18 cellular contexts compared by ENCODE assay signal in the genomic region with DNA sequence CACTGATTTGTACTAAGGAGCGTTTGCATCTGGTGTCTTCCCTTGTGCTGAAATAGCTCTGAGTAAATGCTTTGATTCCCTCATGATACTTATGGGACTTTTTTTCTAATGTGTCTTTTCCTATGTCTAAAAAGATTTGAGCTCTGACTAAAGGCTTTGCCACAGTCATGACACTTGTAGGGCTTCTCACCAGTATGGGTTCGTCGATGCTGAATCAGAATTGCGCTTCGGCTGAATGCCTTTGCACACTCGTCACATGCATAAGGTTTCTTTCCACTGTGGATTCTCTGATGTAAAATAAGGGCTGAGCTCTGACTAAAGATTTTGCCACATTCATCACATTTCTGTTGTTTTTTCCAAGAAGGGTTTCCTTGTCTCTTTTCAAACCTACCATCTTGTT. TPM values are rescaled to one million over a fixed set of nuclear protein-coding genes. Genes with fewer than 3 reads are reported as not detected.
DNase-seq lines count a peak whose midpoint lies in the region; TF ChIP-seq lines count a peak whose summit lies in the region.
"Had no signal": no experiment of that assay in that cellular context is flagged by ENCODE, and none has a peak within 500 bp of the region (broad histone marks: within the 10 kb centered on the region; RNA-seq: fewer than 3 reads in every experiment).

No MANE protein-coding gene starts in this region.

- H3K4me3 ChIP-seq in ascending aorta (no peak overlapping the region), trophoblast cell (ENCODE audit: low read depth, low read length) (no peak overlapping the region), uterus (no peak overlapping the region)
- H3K4me3 ChIP-seq: HAP-1, K562 had no signal

- H3K27ac ChIP-seq in ascending aorta (peak overlapping the region; percentile 38 to 59), trophoblast cell (ENCODE audit: low read depth, low read length) (no peak overlapping the region), uterus (no peak overlapping the region)
- H3K27ac ChIP-seq: C4-2B, HL-60 had no signal

- peak overlapping the region; percentile 38; the same call in 1 of the 2 replicates for H3K27ac Mint-ChIP-seq in HFFc6
- H3K27ac Mint-ChIP-seq: CD4-positive, alpha-beta T cell had no signal

- H2BK120ac ChIP-seq in trophoblast cell (ENCODE audit: insufficient read depth, low read length, poor library complexity), result no peak overlapping the region

- no peak overlapping the region for H3K9ac ChIP-seq in trophoblast cell (ENCODE audit: low read length)

- no peak overlapping the region for H3K4ac ChIP-seq in trophoblast cell (ENCODE audit: low read depth, low read length)

- H3K4me1 ChIP-seq in ascending aorta (no peaks in the 10 kb centered on the region), trophoblast cell (ENCODE audit: control insufficient read depth in 1 of 2, insufficient read depth in 2 of 2, low read length in 2 of 2) (no peaks in the 10 kb centered on the region), uterus (no peaks in the 10 kb centered on the region)
- H3K4me1 ChIP-seq: Caco-2, HAP-1 had no signal

- no peak overlapping the region for H4K12ac ChIP-seq in trophoblast cell (ENCODE audit: low read depth, low read length)

- H3K14ac ChIP-seq in trophoblast cell (ENCODE audit: low read length), result no peak overlapping the region

- DNase-seq in HFFc6, result no peak
- DNase-seq in ascending aorta (ENCODE audit: low spot score in 2 of 2), result no peak
- peak; percentile 39 to 61 for DNase-seq in trophoblast cell
- no peak for DNase-seq in uterus
- DNase-seq in activated CD8-positive, alpha-beta memory T cell treated with anti-CD3 and anti-CD28 coated beads, Interleukin-2, amount 50 U/mL, for 4 hours, result no peak
- no peak for DNase-seq in activated gamma-delta T cell (lab: John Stamatoyannopoulos, UW)
- DNase-seq in MV-4-11 (lab: John Stamatoyannopoulos, UW), result no peak
- DNase-seq: ACHN; AML-193; Caco-2; CD4-positive, alpha-beta T cell; DMS79; GF-D8 had no signal

- no peaks in the 10 kb centered on the region for H3K79me2 ChIP-seq in trophoblast cell (ENCODE audit: control insufficient read depth, insufficient read depth, low read length, poor library complexity)

- TF ChIP-seq CTCF in HFFc6 (IDR thresholded peaks at IDR 0.05) (no peak), ascending aorta (IDR thresholded peaks at IDR 0.05) (no peak), uterus (IDR thresholded peaks at IDR 0.05) (no peak)

- no peak overlapping the region for H2AFZ ChIP-seq in trophoblast cell (ENCODE audit: insufficient read depth, low read length, poor library complexity)

- H4K8ac ChIP-seq in trophoblast cell (ENCODE audit: low read depth, low read length), result no peak overlapping the region

- intact Hi-C loops in ascending aorta (cut with DNase I), result no loop called here
- intact Hi-C loops in uterus (cut with DNase I; ENCODE audit: low total_unique reads), result no loop called here

- H3K4me1 Mint-ChIP-seq in HFFc6 (ENCODE audit: low read depth), result peaks cover 16% of the 10 kb centered on the region

- no peak for TF ChIP-seq POLR2A in uterus (IDR thresholded peaks at IDR 0.05)

- H3K23ac ChIP-seq in trophoblast cell (ENCODE audit: low read length), result no peak overlapping the region

- H3K9me3 ChIP-seq in ascending aorta, result no peaks in the 10 kb centered on the region
- no peaks in the 10 kb centered on the region for H3K9me3 ChIP-seq in trophoblast cell (ENCODE audit: insufficient read depth, low read depth, low read length)
- H3K9me3 ChIP-seq in uterus, result no peaks in the 10 kb centered on the region
- H3K9me3 ChIP-seq: Caco-2, HAP-1 had no signal

- H3K79me1 ChIP-seq in trophoblast cell (ENCODE audit: low read length), result no peaks in the 10 kb centered on the region

- peaks cover 7% of the 10 kb centered on the region for H3K27me3 Mint-ChIP-seq in HFFc6 (ENCODE audit: insufficient read depth)
- H3K27me3 Mint-ChIP-seq: CD4-positive, alpha-beta T cell had no signal

- no peak overlapping the region for H3K4me2 ChIP-seq in trophoblast cell (ENCODE audit: low read length)

- H2BK12ac ChIP-seq in trophoblast cell (ENCODE audit: low read length), result no peak overlapping the region

- H3K18ac ChIP-seq in trophoblast cell (ENCODE audit: low read length), result no peak overlapping the region

- H4K91ac ChIP-seq in trophoblast cell (ENCODE audit: low read depth, low read length), result no peak overlapping the region

- no peaks in the 10 kb centered on the region for H3K36me3 Mint-ChIP-seq in HFFc6 (ENCODE audit: low read depth)

- no peak overlapping the region for H3K4me3 Mint-ChIP-seq in HFFc6
- H3K4me3 Mint-ChIP-seq: CD4-positive, alpha-beta T cell had no signal

- H3K27me3 ChIP-seq in ascending aorta (no peaks in the 10 kb centered on the region), trophoblast cell (ENCODE audit: insufficient read depth, low read length) (no peaks in the 10 kb centered on the region), uterus (no peaks in the 10 kb centered on the region)

- no peaks in the 10 kb centered on the region for H3K9me3 Mint-ChIP-seq in HFFc6
- H3K9me3 Mint-ChIP-seq: CD4-positive, alpha-beta T cell had no signal

- no peak overlapping the region for H2BK5ac ChIP-seq in trophoblast cell (ENCODE audit: low read depth, low read length, poor library complexity)

- no CpG with 5 or more reads among the region's 6 CpGs for WGBS in trophoblast cell (ENCODE audit: extremely low coverage, insufficient coverage, insufficient read length)

- no peak overlapping the region for H2AK5ac ChIP-seq in trophoblast cell (ENCODE audit: low read length)

- H3K36me3 ChIP-seq in ascending aorta (no peaks in the 10 kb centered on the region), trophoblast cell (ENCODE audit: control insufficient read depth in 1 of 2, insufficient read depth in 2 of 2, low read length in 2 of 2) (no peaks in the 10 kb centered on the region), uterus (no peaks in the 10 kb centered on the region)
- H3K36me3 ChIP-seq: HAP-1 had no signal

RNA-seq across cellular contexts. Expression of a gene that starts 8.0 kb away (rescaled TPM):
- total RNA-seq in HFFc6 (2021; fragmentation: NEBNext Ultra II Directional; extraction: Animal tissue kit (Norgen Biotek cat#: 25700)), result under 1 TPM; 0.26 to 0.66 (median 0.55) TPM
- 0.21 TPM for total RNA-seq in ascending aorta
- 0.77 and 0.89 TPM in 2 replicates for polyA plus RNA-seq in trophoblast cell (2013)
- 1 to 10 TPM in 2 of 4 donors, under 1 TPM in 2; 0.26 to 3.9 (median 1.0) TPM for total RNA-seq in uterus
- total RNA-seq: HT1080 had no signal

RNA-seq across cellular contexts. Expression of a gene that starts 24.9 kb away (rescaled TPM):
- total RNA-seq in HFFc6 (2021; fragmentation: NEBNext Ultra II Directional; extraction: Animal tissue kit (Norgen Biotek cat#: 25700)), result 10 to 100 TPM; 34.4 to 40.0 (median 36.1) TPM
- 11.5 TPM for total RNA-seq in ascending aorta
- 21.7 and 21.9 TPM in 2 replicates for polyA plus RNA-seq in trophoblast cell (2013)
- total RNA-seq in uterus, result 10 to 100 TPM; 22.0 to 86.7 (median 42.8) TPM

Comparison
In these comparisons a context has a peak if more than half of its experiments do, and no peak if none do; other contexts are left out.
1. DNase-seq: peak in trophoblast cell (2 of 2); none in HFFc6 (single experiment), ascending aorta (0 of 2), uterus (0 of 2), activated CD8-positive, alpha-beta memory T cell treated with anti-CD3 and anti-CD28 coated beads, Interleukin-2, amount 50 U/mL, for 4 hours (single experiment), activated gamma-delta T cell (single experiment) and MV-4-11 (single experiment).
2. H3K27ac ChIP-seq: peak in ascending aorta (2 of 2); none in trophoblast cell (single experiment) and uterus (0 of 2).